ENCODE assay signal across 34 cellular contexts in the genomic region with DNA sequence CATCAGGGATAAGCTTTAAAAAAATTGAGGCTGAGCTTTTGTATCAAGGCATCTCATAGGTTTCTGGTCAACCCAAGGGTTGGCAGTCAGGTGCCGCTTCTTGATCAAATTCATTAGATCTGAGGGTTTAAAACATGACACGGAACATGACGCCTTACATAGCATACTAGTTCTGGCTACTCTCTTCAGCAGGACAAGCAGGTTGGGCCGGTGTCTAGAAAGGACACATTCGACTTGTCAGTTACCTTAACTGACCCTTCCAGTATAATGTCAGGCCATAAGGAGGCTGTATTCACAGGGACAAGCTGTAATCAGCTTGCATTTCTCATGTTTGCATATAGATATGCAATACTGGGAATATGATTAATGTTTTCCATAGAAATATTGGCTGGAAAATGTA.
"Had no signal": no experiment of that assay in that cellular context is flagged by ENCODE, and none has a peak within 500 bp of the region (broad histone marks: within the 10 kb centered on the region; RNA-seq: fewer than 3 reads in every experiment).

No MANE protein-coding gene starts in this region.

- H3K27me3 Mint-ChIP-seq: activated CD4-positive, alpha-beta T cell treated with anti-CD3 and anti-CD28 coated beads, Interleukin-2, amount 10 ng/mL, durations not matched to agents 24 days and 14 days had no signal

- H3K9me3 ChIP-seq: adrenal gland, body of pancreas, breast epithelium had no signal

- DNase-seq: activated B cell treated with CpG ODN at 0.5 μM for 24 hours; activated CD4-positive, alpha-beta memory T cell treated with anti-CD3 and anti-CD28 coated beads for 36 hours; activated CD4-positive, alpha-beta T cell treated with anti-CD3 and anti-CD28 coated beads for 4 hours; activated CD4-positive, alpha-beta T cell treated with anti-CD3 and anti-CD28 coated beads, Interleukin-2, amount 10 ng/mL, durations not matched to agents 24 days and 14 days; activated CD4-positive, alpha-beta T cell treated with anti-CD3 and anti-CD28 coated beads, Interleukin-2, amount 50 U/mL, for 1 hour; activated CD4-positive, alpha-beta T cell treated with anti-CD3 and anti-CD28 coated beads, Interleukin-2, amount 50 U/mL, for 4 hours; activated CD4-positive, CD25-positive, alpha-beta regulatory T cell treated with anti-CD3 and anti-CD28 coated beads, Interleukin-2, amount 50 U/mL, for 72 hours; activated CD8-positive, alpha-beta memory T cell treated with anti-CD3 and anti-CD28 coated beads, Interleukin-2, amount 50 U/mL, for 4 hours; activated CD8-positive, alpha-beta T cell treated with anti-CD3 and anti-CD28 coated beads for 36 hours; activated effector memory CD4-positive, alpha-beta T cell treated with anti-CD3 and anti-CD28 coated beads, Interleukin-2, amount 50 U/mL, for 16 hours; activated gamma-delta T cell treated with Interleukin-2 at 50 U/mL for 16 hours; activated naive CD4-positive, alpha-beta T cell; activated naive CD4-positive, alpha-beta T cell treated with anti-CD3 and anti-CD28 coated beads for 36 hours; activated naive CD4-positive, alpha-beta T cell treated with anti-CD3 and anti-CD28 coated beads, Interleukin-2, amount 50 U/mL, for 16 hours; activated naive CD8-positive, alpha-beta T cell treated with anti-CD3 and anti-CD28 coated beads for 36 hours; activated T-cell treated with anti-CD3 and anti-CD28 coated beads for 4 hours; activated T-cell treated with anti-CD3 and anti-CD28 coated beads, Interleukin-2, amount 50 U/mL, for 1 hour; activated T-cell treated with anti-CD3 and anti-CD28 coated beads, Interleukin-2, amount 50 U/mL, for 4 hours; activated T-cell treated with anti-CD3 and anti-CD28 coated beads, Interleukin-2, amount 50 U/mL, for 72 hours; adrenal gland; amniotic stem cell; aorta; body of pancreas; brain microvascular endothelial cell; central memory CD4-positive, alpha-beta T cell; T-helper 2 cell; T-helper 9 cell had no signal

- H3K9me3 Mint-ChIP-seq: activated B cell treated with CpG ODN at 0.5 μM for 24 hours; activated CD4-positive, alpha-beta memory T cell treated with anti-CD3 and anti-CD28 coated beads for 36 hours; activated CD4-positive, alpha-beta T cell treated with anti-CD3 and anti-CD28 coated beads, Interleukin-2, amount 10 ng/mL, durations not matched to agents 24 days and 14 days; activated CD8-positive, alpha-beta T cell treated with anti-CD3 and anti-CD28 coated beads for 36 hours; activated naive CD4-positive, alpha-beta T cell treated with anti-CD3 and anti-CD28 coated beads for 36 hours; activated naive CD4-positive, alpha-beta T cell treated with anti-CD3 and anti-CD28 coated beads, Interleukin-2, amount 50 U/mL, for 72 hours; activated naive CD8-positive, alpha-beta T cell treated with anti-CD3 and anti-CD28 coated beads for 36 hours; activated T-cell treated with anti-CD3 and anti-CD28 coated beads, Interleukin-2, amount 50 U/mL, for 4 hours; activated T-cell treated with anti-CD3 and anti-CD28 coated beads, Interleukin-2, amount 50 U/mL, for 72 hours; activated T-helper 1 cell treated with anti-CD3 and anti-CD28 coated beads, Interleukin-12 subunit alpha, Interleukin-12 subunit beta, Interleukin-2, Interleukin-4 antibody, amounts not matched to agents 30 ng/mL and 10 ng/mL and 1 ng/mL, durations not matched to agents 14 hours and 24 hours and 36 hours; activated T-helper 17 cell treated with anti-CD3 and anti-CD28 coated beads, Interleukin-2, amount 50 U/mL, for 72 hours; T-helper 1 cell treated with Interleukin-12 subunit alpha and Interleukin-12 subunit beta and Interleukin-4 antibody, amounts not matched to agents 30 μg/mL and 1 μg/mL, for 36 hours; T-helper 2 cell treated with Interferon-gamma antibody and Interleukin-4, amounts not matched to agents 5 μg/mL and 100 μg/mL, for 36 hours had no signal

- H3K36me3 ChIP-seq: adrenal gland, brain microvascular endothelial cell, breast epithelium had no signal

- H3K4me3 ChIP-seq: adrenal gland, body of pancreas, breast epithelium had no signal

- H3K27me3 ChIP-seq: adrenal gland, body of pancreas, brain microvascular endothelial cell, breast epithelium had no signal

- H3K4me1 Mint-ChIP-seq: activated B cell treated with CpG ODN at 0.5 μM for 24 hours; activated CD4-positive, alpha-beta T cell treated with anti-CD3 and anti-CD28 coated beads, Interleukin-2, amount 10 ng/mL, durations not matched to agents 24 days and 14 days; activated naive CD8-positive, alpha-beta T cell treated with anti-CD3 and anti-CD28 coated beads for 36 hours; activated T-helper 17 cell treated with anti-CD3 and anti-CD28 coated beads, Interleukin-2, amount 50 U/mL, for 72 hours had no signal

- H3K36me3 Mint-ChIP-seq: activated CD4-positive, alpha-beta memory T cell treated with anti-CD3 and anti-CD28 coated beads for 36 hours; activated naive CD4-positive, alpha-beta T cell treated with anti-CD3 and anti-CD28 coated beads, Interleukin-2, amount 50 U/mL, for 72 hours; activated naive CD8-positive, alpha-beta T cell treated with anti-CD3 and anti-CD28 coated beads for 36 hours had no signal

- H3K27ac ChIP-seq: adrenal gland, body of pancreas, brain microvascular endothelial cell, breast epithelium, VCaP had no signal

- H3K4me3 Mint-ChIP-seq: activated B cell treated with CpG ODN at 0.5 μM for 24 hours; activated CD4-positive, alpha-beta memory T cell treated with anti-CD3 and anti-CD28 coated beads for 36 hours; activated CD4-positive, alpha-beta T cell treated with anti-CD3 and anti-CD28 coated beads, Interleukin-2, amount 10 ng/mL, durations not matched to agents 24 days and 14 days; activated CD8-positive, alpha-beta T cell treated with anti-CD3 and anti-CD28 coated beads for 36 hours; activated naive CD4-positive, alpha-beta T cell treated with anti-CD3 and anti-CD28 coated beads for 36 hours; activated naive CD8-positive, alpha-beta T cell treated with anti-CD3 and anti-CD28 coated beads for 36 hours; activated T-cell treated with anti-CD3 and anti-CD28 coated beads, Interleukin-2, amount 50 U/mL, for 4 hours; activated T-cell treated with anti-CD3 and anti-CD28 coated beads, Interleukin-2, amount 50 U/mL, for 72 hours; activated T-helper 1 cell treated with anti-CD3 and anti-CD28 coated beads, Interleukin-12 subunit alpha, Interleukin-12 subunit beta, Interleukin-2, Interleukin-4 antibody, amounts not matched to agents 30 ng/mL and 10 ng/mL and 1 ng/mL, durations not matched to agents 14 hours and 24 hours and 36 hours; activated T-helper 17 cell treated with anti-CD3 and anti-CD28 coated beads, Interleukin-2, amount 50 U/mL, for 72 hours; T-helper 1 cell treated with Interleukin-12 subunit alpha and Interleukin-12 subunit beta and Interleukin-4 antibody, amounts not matched to agents 30 μg/mL and 1 μg/mL, for 36 hours; T-helper 2 cell treated with Interferon-gamma antibody and Interleukin-4, amounts not matched to agents 5 μg/mL and 100 μg/mL, for 36 hours had no signal

- H3K27ac Mint-ChIP-seq: activated B cell treated with CpG ODN at 0.5 μM for 24 hours; activated CD4-positive, alpha-beta memory T cell treated with anti-CD3 and anti-CD28 coated beads for 36 hours; activated CD4-positive, alpha-beta T cell treated with anti-CD3 and anti-CD28 coated beads, Interleukin-2, amount 10 ng/mL, durations not matched to agents 24 days and 14 days; activated CD8-positive, alpha-beta T cell treated with anti-CD3 and anti-CD28 coated beads for 36 hours; activated naive CD4-positive, alpha-beta T cell treated with anti-CD3 and anti-CD28 coated beads for 36 hours; activated naive CD4-positive, alpha-beta T cell treated with anti-CD3 and anti-CD28 coated beads, Interleukin-2, amount 50 U/mL, for 72 hours; activated naive CD8-positive, alpha-beta T cell treated with anti-CD3 and anti-CD28 coated beads for 36 hours; activated T-cell treated with anti-CD3 and anti-CD28 coated beads, Interleukin-2, amount 50 U/mL, for 72 hours; activated T-helper 1 cell treated with anti-CD3 and anti-CD28 coated beads, Interleukin-12 subunit alpha, Interleukin-12 subunit beta, Interleukin-2, Interleukin-4 antibody, amounts not matched to agents 30 ng/mL and 10 ng/mL and 1 ng/mL, durations not matched to agents 14 hours and 24 hours and 36 hours; activated T-helper 17 cell treated with anti-CD3 and anti-CD28 coated beads, Interleukin-2, amount 50 U/mL, for 72 hours; T-helper 1 cell treated with Interleukin-12 subunit alpha and Interleukin-12 subunit beta and Interleukin-4 antibody, amounts not matched to agents 30 μg/mL and 1 μg/mL, for 36 hours; T-helper 2 cell treated with Interferon-gamma antibody and Interleukin-4, amounts not matched to agents 5 μg/mL and 100 μg/mL, for 36 hours had no signal

- ATAC-seq: activated CD8-positive, alpha-beta T cell treated with anti-CD3 and anti-CD28 coated beads for 36 hours; activated naive CD4-positive, alpha-beta T cell treated with anti-CD3 and anti-CD28 coated beads, Interleukin-2, amount 50 U/mL, for 72 hours; activated T-cell treated with anti-CD3 and anti-CD28 coated beads, Interleukin-2, amount 50 U/mL, for 4 hours; activated T-cell treated with anti-CD3 and anti-CD28 coated beads, Interleukin-2, amount 50 U/mL, for 72 hours; activated T-helper 17 cell treated with anti-CD3 and anti-CD28 coated beads, Interleukin-2, amount 50 U/mL, for 72 hours; body of pancreas had no signal

- H3K4me1 ChIP-seq: adrenal gland, body of pancreas, breast epithelium had no signal
